In genomic region chr2:38065502-38066135, GRCh38 we compare ENCODE assay signal across 26 cellular contexts. TPM values are rescaled to one million over a fixed set of nuclear protein-coding genes. Genes with fewer than 3 reads are reported as not detected.
DNase-seq lines count a peak whose midpoint lies in the region; ATAC-seq, FAIRE-seq and TF ChIP-seq lines count a peak whose summit lies in the region.
"Had no signal": no experiment of that assay in that cellular context is flagged by ENCODE, and none has a peak within 500 bp of the region (broad histone marks: within the 10 kb centered on the region; RNA-seq: fewer than 3 reads in every experiment).

No MANE protein-coding gene starts in this region.

- H2BK120ac ChIP-seq in H1 (replicated peaks; ENCODE audit: low read depth, low read length), result no peak overlapping the region
- no peak overlapping the region for H2BK120ac ChIP-seq in neuronal stem cell (ENCODE audit: low read depth, low read length)

- no peak overlapping the region for H3K18ac ChIP-seq in H1 (ENCODE audit: extremely low read depth, low read length)
- H3K18ac ChIP-seq in neuronal stem cell (ENCODE audit: low read length), result no peak overlapping the region

- H3K14ac ChIP-seq in H1 (ENCODE audit: insufficient read length) (no peak overlapping the region), neuronal stem cell (ENCODE audit: low read length) (no peak overlapping the region)

- CTCF ChIA-PET in RWPE1 (lab: Yijun Ruan, JAX), result interaction anchor here (0.7 to 1.4 kb wide), 3 partner anchors 10 to 49 kb away, joined by 3 to 4 read pairs (median 3); partner anchors contain the start of gene CYP1B1
- CTCF ChIA-PET in H1 (lab: Charles Lee; ENCODE audit: partially characterized antibody), result interaction anchor here (1.3 to 1.4 kb wide), 2 partner anchors 10 to 28 kb away, joined by 5 to 6 read pairs; partner anchors contain the start of gene CYP1B1

- H3K36me3 ChIP-seq in H1 (ENCODE audit: control insufficient read depth in 2 of 4, insufficient read depth in 4 of 4, low read length in 3 of 4) (no peaks in the 10 kb centered on the region), neuronal stem cell (replicated peaks in 1 of 2; ENCODE audit: control insufficient read depth in 2 of 2, insufficient read depth in 2 of 2, low read length in 2 of 2) (no peaks in the 10 kb centered on the region)
- H3K36me3 ChIP-seq: esophagus squamous epithelium, gastroesophageal sphincter, pancreas, SJCRH30, thyroid gland had no signal

- POLR2A ChIA-PET in RWPE1 (lab: Yijun Ruan, JAX; ENCODE audit: low non-redundant PET), result no interaction called here
- POLR2A ChIA-PET in H1 (lab: Charles Lee; ENCODE audit: partially characterized antibody), result interaction anchor here (0.5 to 1.0 kb wide), 2 partner anchors 9 to 12 kb away, joined by 3 to 4 read pairs; no protein-coding TSS in a partner anchor

- no peak overlapping the region for H2BK20ac ChIP-seq in H1 (ENCODE audit: low read length)

- DNase-seq in EH (ENCODE audit: low read depth) (peak; percentile 7), RWPE1 (ENCODE audit: low spot score) (no peak), H1 (ENCODE audit: low read depth in 1 of 2, low spot score in 2 of 2) (no peak), neuronal stem cell (ENCODE audit: low spot score) (no peak), NCI-H82 treated with DMSO at 0.1 percent for 48 hours (lab: John Stamatoyannopoulos, UW; ENCODE audit: unreplicated experiment) (no peak), AG08396 (ENCODE audit: low spot score) (no peak)
- DNase-seq: activated B cell treated with CpG ODN at 0.5 μM for 24 hours; activated CD4-positive, alpha-beta T cell treated with anti-CD3 and anti-CD28 coated beads, Interleukin-2, amount 50 U/mL, for 1 hour; activated gamma-delta T cell treated with Interleukin-2 at 50 U/mL for 16 hours; activated T-cell treated with anti-CD3 and anti-CD28 coated beads, Interleukin-2, amount 50 U/mL, for 1 hour; CD4-positive, alpha-beta memory T cell; dermis blood vessel endothelial cell; esophagus squamous epithelium; NCI-H146; NCI-H2107; NCI-H748 treated with DMSO at 0.1 percent for 48 hours; pancreas; SJCRH30; stomach had no signal

- no peak for TF ChIP-seq EP300 in H1 (IDR thresholded peaks at IDR 0.05; ENCODE audit: borderline replicate concordance in 1 of 2, low read depth in 2 of 2, low read length in 2 of 2)

- no peaks in the 10 kb centered on the region; a peak in 1 of 7 replicates for H3K27me3 ChIP-seq in H1 (replicated peaks in 1 of 4; ENCODE audit: control insufficient read depth in 3 of 4, extremely low read depth in 1 of 4, insufficient read depth in 3 of 4, low read length in 3 of 4)
- H3K27me3 ChIP-seq in neuronal stem cell (ENCODE audit: control insufficient read depth in 3 of 3, insufficient read depth in 3 of 3, low read depth in 1 of 3, low read length in 3 of 3), result no peaks in the 10 kb centered on the region
- H3K27me3 ChIP-seq: esophagus squamous epithelium, gastroesophageal sphincter, hepatocyte, pancreas, stomach, thyroid gland had no signal

- no peak overlapping the region for H3K4me2 ChIP-seq in H1 (ENCODE audit: insufficient read depth in 1 of 2, low read depth in 2 of 2, low read length in 2 of 2)
- H3K4me2 ChIP-seq in neuronal stem cell (ENCODE audit: insufficient read depth, low read length, poor library complexity, severe bottlenecking), result no peak overlapping the region
- H3K4me2 ChIP-seq: hepatocyte had no signal

- no peak overlapping the region for H3K9ac ChIP-seq in H1 (replicated peaks in 1 of 4; ENCODE audit: extremely low read depth in 1 of 4, low read depth in 3 of 4, low read length in 3 of 4)
- no peak overlapping the region for H3K9ac ChIP-seq in neuronal stem cell (ENCODE audit: low read depth, low read length, poor library complexity)

- H2AFZ ChIP-seq in H1 (ENCODE audit: low read length), result no peak overlapping the region
- peak overlapping the region; percentile 20 for H2AFZ ChIP-seq in neuronal stem cell (ENCODE audit: low read length)
- H2AFZ ChIP-seq: hepatocyte had no signal

- 0 out of 2 replicates have a peak overlapping the region, but pooled peaks have one; percentile 44 for H2BK12ac ChIP-seq in H1 (ENCODE audit: low read depth, low read length)
- no peak overlapping the region for H2BK12ac ChIP-seq in neuronal stem cell (ENCODE audit: low read length)

- 83% methylated on average over 6 of the region's 6 CpGs; no CpG with 5 or more reads in 1 of the 2 experiments for WGBS in H1 (ENCODE audit: extremely low coverage in 1 of 2, insufficient coverage in 1 of 2, insufficient read length in 1 of 2, insufficient replicate concordance in 2 of 2, low coverage in 1 of 2, low lambda C conversion rate in 2 of 2, missing lambda C conversion rate in 1 of 2), 2 experiments
- no CpG with 5 or more reads among the region's 6 CpGs for WGBS in neuronal stem cell (ENCODE audit: extremely low coverage in 2 of 2, insufficient read length in 2 of 2, insufficient replicate concordance in 1 of 2), 2 donors

- TF ChIP-seq POLR2A in H1 (IDR thresholded peaks at IDR 0.05; ENCODE audit: control extremely low read depth in 1 of 2, low read depth in 2 of 2, low read length in 2 of 2), result no peak

- H3K79me1 ChIP-seq in H1 (ENCODE audit: low read depth, low read length) (no peaks in the 10 kb centered on the region), neuronal stem cell (ENCODE audit: low read depth, low read length) (no peaks in the 10 kb centered on the region)

- no peak overlapping the region for H3K4me3 ChIP-seq in H1 (ENCODE audit: extremely low read depth in 1 of 4, insufficient read depth in 2 of 4, low read depth in 3 of 4, low read length in 4 of 4)
- no peak overlapping the region for H3K4me3 ChIP-seq in neuronal stem cell (ENCODE audit: low read length in 2 of 2)
- H3K4me3 ChIP-seq: esophagus squamous epithelium, gastroesophageal sphincter, GM12878, hepatocyte, pancreas, SJCRH30, stomach, thyroid gland had no signal

- TF ChIP-seq RAD21 in H1 (IDR thresholded peaks at IDR 0.05 in 1 of 2, conservative IDR thresholded peaks at IDR 0.05 in 1 of 2; ENCODE audit: low read depth in 2 of 2, low read length in 2 of 2), result no peak

- no peak overlapping the region for H3K23ac ChIP-seq in H1 (ENCODE audit: insufficient read length)
- H3K23ac ChIP-seq in neuronal stem cell (ENCODE audit: low read depth, low read length, poor library complexity), result no peak overlapping the region

- H3K27ac ChIP-seq in RWPE1, result peak overlapping the region; percentile 47; the same call in 1 of the 2 replicates
- H3K27ac ChIP-seq in H1 (ENCODE audit: low read depth, low read length), result no peak overlapping the region
- H3K27ac ChIP-seq in neuronal stem cell (replicated peaks; ENCODE audit: low read length), result no peak overlapping the region
- H3K27ac ChIP-seq: esophagus squamous epithelium, gastroesophageal sphincter, hepatocyte, pancreas, SJCRH30, thyroid gland had no signal

- no peak overlapping the region for H2BK15ac ChIP-seq in H1 (ENCODE audit: low read length)
- H2BK15ac ChIP-seq in neuronal stem cell (ENCODE audit: low read length), result no peak overlapping the region

- H3K23me2 ChIP-seq in H1 (ENCODE audit: low read depth, low read length), result no peaks in the 10 kb centered on the region

- TF ChIP-seq CTCF in RWPE1 (conservative IDR thresholded peaks at IDR 0.05; ENCODE audit: low read depth), result no peak
- no peak for TF ChIP-seq CTCF in H1 (IDR thresholded peaks at IDR 0.05; ENCODE audit: control extremely low read depth in 1 of 3, insufficient read depth in 1 of 3, low read depth in 1 of 3, low read length in 3 of 3)

- no peak overlapping the region for H3K4ac ChIP-seq in H1 (replicated peaks; ENCODE audit: insufficient read length, low read depth, low read length)
- H3K4ac ChIP-seq in neuronal stem cell (ENCODE audit: low read length), result no peak overlapping the region

- H4K8ac ChIP-seq in H1 (ENCODE audit: extremely low read depth, insufficient read depth, low read length) (no peak overlapping the region), neuronal stem cell (ENCODE audit: low read depth, low read length) (no peak overlapping the region)

- H2AK5ac ChIP-seq in H1 (ENCODE audit: low read depth, low read length) (no peak overlapping the region), neuronal stem cell (ENCODE audit: low read depth, low read length) (no peak overlapping the region)

- ATAC-seq in GM18519 (IDR thresholded peaks at IDR 0.05; ENCODE audit: low FRiP score, unreplicated experiment) (no peak), HG02678 (IDR thresholded peaks at IDR 0.05; ENCODE audit: unreplicated experiment) (no peak)
- ATAC-seq: gastroesophageal sphincter; natural killer cell treated with Interleukin-12 subunit alpha and Interleukin-12 subunit beta and Interleukin-15 and Interleukin-18, amount 100 ng/mL, for 72 hours had no signal

- no peak for FAIRE-seq in H1 (lab: Jason Lieb, UNC)
- FAIRE-seq: GM12878, pancreas had no signal

- no peak overlapping the region for H3K56ac ChIP-seq in H1 (replicated peaks; ENCODE audit: insufficient read length, low read depth, low read length)

- no peak overlapping the region for H4K91ac ChIP-seq in H1 (replicated peaks; ENCODE audit: insufficient read length, low read length)
- no peak overlapping the region for H4K91ac ChIP-seq in neuronal stem cell (ENCODE audit: low read depth, low read length, poor library complexity)

- H3K4me1 ChIP-seq in H1 (replicated peaks in 1 of 4; ENCODE audit: control insufficient read depth in 3 of 4, insufficient read depth in 4 of 4, low read length in 3 of 4) (no peaks in the 10 kb centered on the region), neuronal stem cell (ENCODE audit: control insufficient read depth in 2 of 2, insufficient read depth in 1 of 2, low read depth in 1 of 2, low read length in 2 of 2) (peaks cover 0 to 2% of the 10 kb centered on the region in 2 donors)
- H3K4me1 ChIP-seq: esophagus squamous epithelium, pancreas, SJCRH30 had no signal

- H3K9me3 ChIP-seq in H1 (ENCODE audit: insufficient read depth in 2 of 2, low read depth in 1 of 2, low read length in 1 of 2), result no peaks in the 10 kb centered on the region
- no peaks in the 10 kb centered on the region for H3K9me3 ChIP-seq in neuronal stem cell (replicated peaks in 1 of 2; ENCODE audit: control insufficient read depth in 2 of 2, insufficient read depth in 1 of 2, low read depth in 1 of 2, low read length in 2 of 2)
- H3K9me3 ChIP-seq: esophagus squamous epithelium, gastroesophageal sphincter, pancreas, SJCRH30, stomach, thyroid gland had no signal

- H2BK5ac ChIP-seq in H1 (ENCODE audit: low read depth, low read length), result no peak overlapping the region
- no peak overlapping the region for H2BK5ac ChIP-seq in neuronal stem cell (ENCODE audit: low read length)

- H4K5ac ChIP-seq in H1 (ENCODE audit: insufficient read length, low read depth, low read length), result no peak overlapping the region

- no peaks in the 10 kb centered on the region for H4K20me1 ChIP-seq in H1 (replicated peaks in 1 of 2; ENCODE audit: control insufficient read depth in 1 of 2, insufficient read depth in 2 of 2, low read length in 2 of 2)

- no peaks in the 10 kb centered on the region for H3K79me2 ChIP-seq in H1 (ENCODE audit: control insufficient read depth in 1 of 2, insufficient read depth in 2 of 2, low read length in 2 of 2)
- H3K79me2 ChIP-seq: hepatocyte had no signal

RNA-seq across cellular contexts. Expression of gene CYP1B1, which starts 10.3 kb away (rescaled TPM):
- 4.7 and 5.7 TPM in 2 replicates for total RNA-seq in H1 (2021; fragmentation: NEBNext Ultra II Directional; extraction: Animal tissue kit (Norgen Biotek cat#: 25700))
- 1.3 and 2.2 TPM in 2 replicates for polyA plus RNA-seq in H1 (2011; rRNA removed)
- 1.4 TPM for polyA plus RNA-seq in H1 (2011; cell fraction: cytosol; rRNA removed)
- polyA plus RNA-seq in H1 (2011; cell fraction: nucleus; rRNA removed), result 3.5 TPM
- polyA plus RNA-seq in H1 (2012, experiment 1 of 2), result 0.71 to 1.0 TPM (median 0.84 TPM) in 4 replicates
- 0.03 TPM for polyA plus RNA-seq in H1 (2012, experiment 2 of 2)
- polyA plus RNA-seq in H1 (2013, experiment 1 of 2), result 3.4 TPM
- polyA plus RNA-seq in H1 (2013, experiment 2 of 2), result 3.0 TPM
- 3.4 and 6.8 TPM in 2 replicates for polyA minus RNA-seq in H1 (2011; rRNA and poly(A)+ RNA removed)
- 1.3 TPM for polyA minus RNA-seq in H1 (2011; cell fraction: cytosol; rRNA and poly(A)+ RNA removed)
- polyA minus RNA-seq in H1 (2011; cell fraction: nucleus; rRNA and poly(A)+ RNA removed), result 4.3 TPM
- 0.31 TPM for polyA plus RNA-seq in neuronal stem cell (2013, experiment 1 of 2)
- 0.28 TPM for polyA plus RNA-seq in neuronal stem cell (2013, experiment 2 of 2)
- total RNA-seq: SJCRH30 had no signal
